21 cellular contexts compared by ENCODE assay signal in genomic region chr9:20236676-20237075, GRCh38.
A peak's percentile ranks its signal among the peaks of the same experiment; 100 is the strongest.
DNase-seq lines count a peak whose midpoint lies in the region; ATAC-seq and TF ChIP-seq lines count a peak whose summit lies in the region.
"Had no signal": no experiment of that assay in that cellular context is flagged by ENCODE, and none has a peak within 500 bp of the region (broad histone marks: within the 10 kb centered on the region; RNA-seq: fewer than 3 reads in every experiment).

No MANE protein-coding gene starts in this region.

- intact Hi-C loops in thyroid gland (cut with DNase I), result no loop called here

- TF ChIP-seq POLR2A in thyroid gland (IDR thresholded peaks at IDR 0.05), result no peak

- TF ChIP-seq CTCF in thyroid gland (IDR thresholded peaks at IDR 0.05), result no peak
- TF ChIP-seq CTCF in coronary artery (IDR thresholded peaks at IDR 0.05), result no peak

- no peaks in the 10 kb centered on the region for H3K27me3 ChIP-seq in thyroid gland
- H3K27me3 ChIP-seq in GM23248 (replicated peaks; ENCODE audit: insufficient read depth), result peaks cover 7% of the 10 kb centered on the region
- H3K27me3 ChIP-seq: ascending aorta, heart right ventricle, sigmoid colon, SJCRH30 had no signal

- H3K79me2 ChIP-seq in GM23248 (ENCODE audit: insufficient read depth), result no peaks in the 10 kb centered on the region
- H3K79me2 ChIP-seq: parathyroid adenoma had no signal

- DNase-seq in HPDE6-E6E7 (ENCODE audit: extremely low spot score) (peak; percentile 93), NCI-H345 treated with DMSO at 0.1 percent for 48 hours (lab: John Stamatoyannopoulos, UW; ENCODE audit: unreplicated experiment) (peak; percentile 44), thyroid gland (peak; percentile 58), GM23248 (no peak), coronary artery (ENCODE audit: low spot score) (no peak), SW 1271 (lab: John Stamatoyannopoulos, UW) (no peak)
- DNase-seq: activated CD4-positive, alpha-beta memory T cell treated with anti-CD3 and anti-CD28 coated beads, Interleukin-2, amount 10 ng/mL, durations not matched to agents 7 days and 5 days; activated naive CD4-positive, alpha-beta T cell treated with anti-CD3 and anti-CD28 coated beads, Interleukin-2, amount 10 ng/mL, durations not matched to agents 7 days and 5 days; activated T-cell treated with anti-CD3 and anti-CD28 coated beads, Interleukin-2, amount 50 U/mL, for 48 hours; heart right ventricle; naive thymus-derived CD4-positive, alpha-beta T cell; NCI-H1694 treated with DMSO at 0.1 percent for 48 hours; NCI-H82; PC-9; sigmoid colon; SJCRH30; stimulated activated naive B cell treated with anti-CD40 and anti-IgM and Interleukin-4, amounts not matched to agents 10 μg/mL and 1 μg/mL and 100 μg/mL, for 72 hours had no signal

- in situ Hi-C loops in GM23248 (cut with MboI), result no loop called here

- H3K4me3 ChIP-seq in thyroid gland (replicated peaks in 1 of 3) (no peak overlapping the region), GM23248 (no peak overlapping the region), coronary artery (no peak overlapping the region)
- H3K4me3 ChIP-seq: ascending aorta, heart right ventricle, PC-9, sigmoid colon, SJCRH30 had no signal

- no peaks in the 10 kb centered on the region for H4K20me1 ChIP-seq in GM23248 (ENCODE audit: insufficient read depth)

- H3K4me1 ChIP-seq in thyroid gland (peaks cover 5 to 14% of the 10 kb centered on the region in 2 donors), GM23248 (ENCODE audit: insufficient read depth) (no peaks in the 10 kb centered on the region)
- H3K4me1 ChIP-seq: ascending aorta, heart right ventricle, parathyroid adenoma, sigmoid colon, SJCRH30 had no signal

- no peaks in the 10 kb centered on the region for H3F3A ChIP-seq in GM23248 (ENCODE audit: insufficient read depth)

- H2AFZ ChIP-seq in GM23248, result no peak overlapping the region
- H2AFZ ChIP-seq: parathyroid adenoma, PC-9 had no signal

- H3K9me2 ChIP-seq in GM23248 (ENCODE audit: insufficient read depth), result no peaks in the 10 kb centered on the region

- no peak overlapping the region for H3K9ac ChIP-seq in GM23248
- H3K9ac ChIP-seq: parathyroid adenoma had no signal

- H3K9me3 ChIP-seq in thyroid gland (no peaks in the 10 kb centered on the region), GM23248 (ENCODE audit: low read depth) (no peaks in the 10 kb centered on the region)
- H3K9me3 ChIP-seq: ascending aorta, SJCRH30 had no signal

- H3K36me3 ChIP-seq in thyroid gland (no peaks in the 10 kb centered on the region), GM23248 (ENCODE audit: low read depth) (no peaks in the 10 kb centered on the region)
- H3K36me3 ChIP-seq: ascending aorta, heart right ventricle, sigmoid colon, SJCRH30 had no signal

- peak; percentile 99 for ATAC-seq in esophagus mucosa
- ATAC-seq: heart right ventricle; naive thymus-derived CD4-positive, alpha-beta T cell; stimulated activated naive B cell treated with anti-CD40 and anti-IgM and Interleukin-4, amounts not matched to agents 10 μg/mL and 1 μg/mL and 100 μg/mL, for 72 hours; WTC11 had no signal

- H3K4me2 ChIP-seq in GM23248 (ENCODE audit: unreplicated experiment), result no peak overlapping the region
- H3K4me2 ChIP-seq: PC-9 had no signal

- whole genome bisulfite sequencing in thyroid gland, 2 donors, result 43 to 55% methylated on average over 4 of the region's 4 CpGs
- whole genome bisulfite sequencing in GM23248 (ENCODE audit: low coverage in 1 of 2, low lambda C conversion rate in 2 of 2, missing lambda C conversion rate in 2 of 2), 2 experiments, result 75 to 78% methylated on average over 4 of the region's 4 CpGs

- H3K27ac ChIP-seq in thyroid gland (peak overlapping the region in 1 of 3 donors; percentile 47), GM23248 (no peak overlapping the region), coronary artery (no peak overlapping the region)
- H3K27ac ChIP-seq: ascending aorta, heart right ventricle, parathyroid adenoma, PC-9, sigmoid colon, SJCRH30 had no signal

Comparison
In these comparisons a context has a peak if more than half of its experiments do, and no peak if none do; other contexts are left out.
1. DNase-seq: peak in HPDE6-E6E7 (single experiment), NCI-H345 treated with DMSO at 0.1 percent for 48 hours (single experiment) and thyroid gland (2 of 2); none in GM23248 (single experiment), coronary artery (single experiment) and SW 1271 (0 of 2).